ENCODE assay signal across 8 cellular contexts in genomic region chr6:52284131-52284459, GRCh38. TPM values are rescaled to one million over a fixed set of nuclear protein-coding genes. Genes with fewer than 3 reads are reported as not detected.
DNase-seq lines count a peak whose midpoint lies in the region; ATAC-seq and TF ChIP-seq lines count a peak whose summit lies in the region.

No MANE protein-coding gene starts in this region.

- H3K4me3 ChIP-seq in MG63 = peak overlapping the region; percentile 77
- peak overlapping the region; percentile 88 to 89 for H3K4me3 ChIP-seq in SK-N-SH (ENCODE audit: low read depth in 2 of 2, low read length in 1 of 2)
- H3K4me3 ChIP-seq in foreskin fibroblast (ENCODE audit: low read depth in 1 of 2, low read length in 2 of 2) = peak overlapping the region; percentile 86 to 91
- H3K4me3 ChIP-seq in rectal smooth muscle tissue (ENCODE audit: low read length) = peak overlapping the region; percentile 91

- no peak for TF ChIP-seq EP300 in SK-N-SH (IDR thresholded peaks at IDR 0.05; ENCODE audit: borderline replicate concordance in 1 of 2, low read depth in 1 of 2, low read length in 1 of 2)

- H3K79me2 ChIP-seq in SK-N-SH (ENCODE audit: insufficient read depth) = peaks cover 34% of the 10 kb centered on the region

- peaks cover 52% of the 10 kb centered on the region for H3K36me3 ChIP-seq in MG63
- H3K36me3 ChIP-seq in SK-N-SH (replicated peaks in 1 of 2; ENCODE audit: control insufficient read depth in 1 of 2, insufficient read depth in 2 of 2, low read length in 1 of 2) = peaks cover 30 to 37% of the 10 kb centered on the region in 2 experiments
- H3K36me3 ChIP-seq in rectal smooth muscle tissue (ENCODE audit: control insufficient read depth, insufficient read depth, low read length) = peaks cover 9% of the 10 kb centered on the region

- TF ChIP-seq CTCF in SK-N-SH (IDR thresholded peaks at IDR 0.05) (no peak), foreskin fibroblast (IDR thresholded peaks at IDR 0.05; ENCODE audit: low read depth, low read length) (no peak)

- no peak for TF ChIP-seq RAD21 in SK-N-SH (IDR thresholded peaks at IDR 0.05; ENCODE audit: low read length)

- WGBS in SK-N-SH (ENCODE audit: low lambda C conversion rate) = under 1% methylated on average over 9 of the region's 14 CpGs

- H3K27ac ChIP-seq in SK-N-SH (ENCODE audit: low read depth in 2 of 2, low read length in 1 of 2) (peak overlapping the region; percentile 53 to 84), rectal smooth muscle tissue (ENCODE audit: low read depth, low read length) (peak overlapping the region; percentile 63)

- no peaks in the 10 kb centered on the region for H4K20me1 ChIP-seq in SK-N-SH (ENCODE audit: insufficient read depth)

- H3K9ac ChIP-seq in SK-N-SH (peak overlapping the region; percentile 83), rectal smooth muscle tissue (ENCODE audit: low read length) (peak overlapping the region; percentile 8)

- CTCF ChIA-PET in SK-N-SH (lab: Yijun Ruan, JAX) = interaction anchor here (1.4 to 8.6 kb wide), 6 partner anchors 10 to 121 kb away, joined by 4 to 119 read pairs (median 21); no protein-coding TSS in a partner anchor

- H3K9me2 ChIP-seq in SK-N-SH = no peaks in the 10 kb centered on the region

- H3K4me2 ChIP-seq in SK-N-SH = peak overlapping the region; percentile 93

- peak; percentile 9 for ATAC-seq in GM18511 (IDR thresholded peaks at IDR 0.05; ENCODE audit: unreplicated experiment)
- ATAC-seq in GM21717 (IDR thresholded peaks at IDR 0.05; ENCODE audit: unreplicated experiment) = no peak

- no peaks in the 10 kb centered on the region for H3F3A ChIP-seq in SK-N-SH (replicated peaks; ENCODE audit: insufficient read depth)

- peak; percentile 11 for DNase-seq in ACHN
- peak; percentile 88 for DNase-seq in MG63
- DNase-seq in SK-N-SH = peak; percentile 50
- DNase-seq in foreskin fibroblast = peak in 1 of 2 donors; percentile 9
- no peak for DNase-seq in midbrain (lab: John Stamatoyannopoulos, UW)

- H3K4me1 ChIP-seq in SK-N-SH (ENCODE audit: control insufficient read depth in 1 of 2, insufficient read depth in 2 of 2, low read depth in 1 of 2, low read length in 1 of 2) (peaks cover 14 to 18% of the 10 kb centered on the region in 2 experiments; a peak in 3 of 4 replicates), rectal smooth muscle tissue (ENCODE audit: control insufficient read depth, insufficient read depth, low read length) (peaks cover 6% of the 10 kb centered on the region)

- POLR2A ChIA-PET in SK-N-SH (lab: Yijun Ruan, JAX) = no interaction called here

- no peaks in the 10 kb centered on the region for H3K9me3 ChIP-seq in MG63
- no peaks in the 10 kb centered on the region for H3K9me3 ChIP-seq in SK-N-SH

- H2AFZ ChIP-seq in SK-N-SH (ENCODE audit: low read depth) = peak overlapping the region; percentile 84

- no peaks in the 10 kb centered on the region for H3K27me3 ChIP-seq in MG63
- no peaks in the 10 kb centered on the region for H3K27me3 ChIP-seq in SK-N-SH (ENCODE audit: insufficient read depth)
- no peaks in the 10 kb centered on the region for H3K27me3 ChIP-seq in rectal smooth muscle tissue (ENCODE audit: control insufficient read depth, insufficient read depth, low read length)

- in situ Hi-C loops in ACHN (cut with HindIII; ENCODE audit: low pct_ligation_motif_present, low pct_unique_long_range_greater_than_20kb, low sequenced_read_pairs) = loop anchor here (25.0 kb wide), 1 partner anchor 103 kb away; no protein-coding TSS in a partner anchor

TF ChIP-seq in SK-N-SH, 30 proteins besides CTCF, POLR2A, EP300 and RAD21:
- TF ChIP-seq CHD2 (IDR thresholded peaks at IDR 0.05; ENCODE audit: low read length, partially characterized antibody) = peak; percentile 9
- 0 out of 2 replicates have a peak, but pooled peaks have one; percentile 28 for TF ChIP-seq SIN3A (IDR thresholded peaks at IDR 0.05; ENCODE audit: borderline replicate concordance, low read depth, low read length)
- TF ChIP-seq, protein P1, sequence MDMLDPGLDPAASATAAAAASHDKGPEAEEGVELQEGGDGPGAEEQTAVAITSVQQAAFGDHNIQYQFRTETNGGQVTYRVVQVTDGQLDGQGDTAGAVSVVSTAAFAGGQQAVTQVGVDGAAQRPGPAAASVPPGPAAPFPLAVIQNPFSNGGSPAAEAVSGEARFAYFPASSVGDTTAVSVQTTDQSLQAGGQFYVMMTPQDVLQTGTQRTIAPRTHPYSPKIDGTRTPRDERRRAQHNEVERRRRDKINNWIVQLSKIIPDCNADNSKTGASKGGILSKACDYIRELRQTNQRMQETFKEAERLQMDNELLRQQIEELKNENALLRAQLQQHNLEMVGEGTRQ (IDR thresholded peaks at IDR 0.05; ENCODE audit: borderline replicate concordance, low read depth, low read length) = no peak
- TF ChIP-seq FOXM1 (IDR thresholded peaks at IDR 0.05; ENCODE audit: low read depth) = no peak
TF ChIP-seq in SK-N-SH: peak in this region for 2.

RNA-seq across cellular contexts. Expression of gene MCM3, which starts 0.4 kb away (rescaled TPM):
- 1,027 and 1,090 TPM in 2 replicates for total RNA-seq in MG63 (2014; rRNA removed; shearing (Covaris generic); ENCODE audit: low replicate concordance)
- 62.4 and 71.4 TPM in 2 replicates for polyA plus RNA-seq in SK-N-SH (2012; rRNA removed)
- 57.2 and 65.0 TPM in 2 replicates for polyA plus RNA-seq in SK-N-SH (2012; cell fraction: cytosol; rRNA removed)
- 65.2 and 85.5 TPM in 2 replicates for polyA plus RNA-seq in SK-N-SH (2012; cell fraction: nucleus; rRNA removed)

RNA-seq across cellular contexts. Expression of gene IL17F, which starts 39.8 kb away (rescaled TPM):
- not detected in 2 replicates for total RNA-seq in MG63 (2014; rRNA removed; shearing (Covaris generic); ENCODE audit: low replicate concordance)
- polyA plus RNA-seq in SK-N-SH (2012; rRNA removed) = not detected in 2 replicates
- polyA plus RNA-seq in SK-N-SH (2012; cell fraction: cytosol; rRNA removed) = not detected in 2 replicates
- not detected in 2 replicates for polyA plus RNA-seq in SK-N-SH (2012; cell fraction: nucleus; rRNA removed)
